8 cellular contexts compared by ENCODE assay signal in the genomic region with DNA sequence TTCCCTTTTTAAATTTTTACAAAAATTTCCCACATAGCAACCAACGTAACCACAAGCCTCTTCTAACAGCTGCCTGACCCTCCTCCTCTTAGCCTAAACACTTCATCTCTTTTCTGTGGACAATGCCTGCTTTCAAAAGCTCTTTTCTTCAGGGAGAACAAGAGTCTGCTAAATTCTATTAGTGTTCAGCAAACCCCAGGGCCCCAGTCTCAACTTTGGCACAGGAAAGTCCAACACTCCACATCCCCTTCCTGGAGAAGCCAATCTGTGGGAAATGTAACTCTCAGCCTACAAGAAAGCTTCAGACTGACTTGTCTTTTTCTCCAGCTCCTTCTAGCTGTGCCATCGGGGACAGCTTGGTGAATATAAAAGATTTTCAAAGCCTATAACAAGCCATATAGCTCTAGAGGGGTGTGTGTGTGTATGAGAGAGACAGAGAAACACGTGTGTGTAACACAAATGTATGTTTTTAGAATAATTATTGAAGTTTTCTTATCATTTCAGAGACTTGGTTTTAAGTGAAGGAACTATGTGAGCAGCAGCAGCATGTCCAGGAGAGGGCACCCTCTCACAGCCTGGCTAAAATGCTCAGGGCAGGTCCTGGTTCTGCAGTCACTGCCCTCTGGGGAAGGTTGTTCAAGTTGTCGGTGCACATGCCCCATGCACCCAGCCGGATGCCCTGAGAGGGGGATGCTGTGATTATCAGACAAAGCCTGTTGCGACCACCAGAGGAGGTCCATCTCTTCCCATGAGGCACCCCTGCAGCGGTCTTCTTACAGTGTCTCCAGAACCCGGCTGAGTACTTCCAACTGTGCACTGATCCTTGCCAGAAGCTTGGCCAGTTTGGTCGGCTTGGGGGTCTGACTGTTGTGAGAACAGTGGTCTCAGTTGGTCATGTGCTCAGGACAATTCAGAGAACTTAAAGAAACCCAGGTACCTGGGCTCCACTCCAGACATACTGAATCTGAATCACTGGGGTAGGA. TPM values are rescaled to one million over a fixed set of nuclear protein-coding genes. Genes with fewer than 3 reads are reported as not detected.
A peak's percentile ranks its signal among the peaks of the same experiment; 100 is the strongest.
DNase-seq lines count a peak whose midpoint lies in the region; TF ChIP-seq lines count a peak whose summit lies in the region.

No MANE protein-coding gene starts in this region.

- no peaks in the 10 kb centered on the region for H3K36me3 Mint-ChIP-seq in brain
- no peaks in the 10 kb centered on the region for H3K36me3 Mint-ChIP-seq in immature natural killer cell

- H3K4me3 Mint-ChIP-seq in brain (no peak overlapping the region), immature natural killer cell (no peak overlapping the region)

- H3K4me3 ChIP-seq in HL-60 (replicated peaks; ENCODE audit: insufficient read depth, low read length), result no peak overlapping the region

- H3K27me3 Mint-ChIP-seq in brain (no peaks in the 10 kb centered on the region), immature natural killer cell (ENCODE audit: low read depth in 3 of 3) (peaks cover 1 to 15% (median 4%) of the 10 kb centered on the region in 3 donors)

- in situ Hi-C loops in GM13977 (cut with MboI; ENCODE audit: low pct_unique_long_range_greater_than_20kb, low sequenced_read_pairs, unreplicated experiment), result loop anchor here (10.0 kb wide), 1 partner anchor 229 kb away; a partner anchor contains a TSS

- H3K9me3 Mint-ChIP-seq in brain, result no peaks in the 10 kb centered on the region
- no peaks in the 10 kb centered on the region for H3K9me3 Mint-ChIP-seq in immature natural killer cell

- H3K27me3 ChIP-seq in HL-60 (ENCODE audit: insufficient read depth, poor library complexity, severe bottlenecking), result no peaks in the 10 kb centered on the region

- DNase-seq in Ammon's horn (ENCODE audit: low spot score) (peak; percentile 73), GM13977 (ENCODE audit: low spot score) (peak; percentile 76), HL-60 (ENCODE audit: low read depth in 1 of 2, low spot score in 1 of 2) (peak; percentile 10 to 57), SK-N-DZ (ENCODE audit: low spot score) (peak; percentile 58), immature natural killer cell (peak; percentile 9 to 20 (median 16)), NCI-H1048 (lab: John Stamatoyannopoulos, UW) (no peak)
- DNase-seq in stimulated activated CD4-positive, alpha-beta T cell treated with anti-CD3 and anti-CD28 coated beads, Interleukin-1b, Interleukin-23, amount 100 ng/mL, for 48 hours, result peak; percentile 36

- no peak overlapping the region for H3K27ac ChIP-seq in HL-60 (replicated peaks)

- TF ChIP-seq CTCF in GM13977 (IDR thresholded peaks at IDR 0.05; ENCODE audit: extremely low read depth, insufficient read depth, missing control alignments) (peak; percentile 88), HL-60 (IDR thresholded peaks at IDR 0.05; ENCODE audit: insufficient read depth, low read length) (peak; percentile 74), brain (conservative IDR thresholded peaks at IDR 0.05) (peak; percentile 75 to 81)

- peak overlapping the region in 4 of 5 experiments; percentile 7 to 54 (median 36) for H3K27ac Mint-ChIP-seq in brain
- no peak overlapping the region for H3K27ac Mint-ChIP-seq in immature natural killer cell

- H3K4me1 Mint-ChIP-seq in brain (peaks cover 38% of the 10 kb centered on the region), immature natural killer cell (no peaks in the 10 kb centered on the region)

RNA-seq across cellular contexts. Expression of a gene that starts 34.4 kb away (rescaled TPM):
- not detected in 2 replicates for polyA plus RNA-seq in SK-N-DZ (2014; cell fraction: cytosol; rRNA removed)
- not detected in 2 replicates for polyA plus RNA-seq in SK-N-DZ (2014; cell fraction: nucleus; rRNA removed)
- polyA plus RNA-seq in brain (ENCODE audit: insufficient read depth, low read depth, low replicate concordance), result not detected
- not detected for polyA plus RNA-seq in immature natural killer cell

RNA-seq across cellular contexts. Expression of a gene that starts 51.2 kb away (rescaled TPM):
- polyA plus RNA-seq in SK-N-DZ (2014; cell fraction: cytosol; rRNA removed), result 0.02 and 2.5 TPM in 2 replicates
- 0.42 and 0.46 TPM in 2 replicates for polyA plus RNA-seq in SK-N-DZ (2014; cell fraction: nucleus; rRNA removed)
- polyA plus RNA-seq in brain (ENCODE audit: insufficient read depth, low read depth, low replicate concordance), result 0.41 TPM
- polyA plus RNA-seq in immature natural killer cell, result not detected

Comparison
In these comparisons a context has a peak if more than half of its experiments do, and no peak if none do; other contexts are left out.
1. H3K27ac Mint-ChIP-seq: peak in brain (4 of 5); none in immature natural killer cell (0 of 6).
2. Peak in every context shown above with its lines, with median percentiles within 50 percentile points of each other: CTCF ChIP-seq.